ENCODE assay signal across 8 cellular contexts in genomic region chr12:77324416-77324762, GRCh38.
A peak's percentile ranks its signal among the peaks of the same experiment; 100 is the strongest.
DNase-seq lines count a peak whose midpoint lies in the region; ATAC-seq, FAIRE-seq and TF ChIP-seq lines count a peak whose summit lies in the region.

No MANE protein-coding gene starts in this region.

- POLR2A ChIA-PET in activated CD4-positive, alpha-beta memory T cell treated with anti-CD3 and anti-CD28 coated beads for 36 hours (lab: Charles Lee): no interaction called here
- POLR2A ChIA-PET in activated CD4-positive, alpha-beta memory T cell treated with anti-CD3 and anti-CD28 coated beads, Interleukin-2, amount 10 ng/mL, durations not matched to agents 7 days and 5 days (lab: Charles Lee): no interaction called here

- peak overlapping the region; percentile 48 for H3K4me3 ChIP-seq in bronchial epithelial cell (ENCODE audit: low read depth, low read length)
- peak overlapping the region; percentile 32 for H3K4me3 ChIP-seq in lung

- 1 to 2% methylated on average over 15 of the region's 15 CpGs for WGBS in lung, 2 donors

- H3K4me1 Mint-ChIP-seq in activated CD4-positive, alpha-beta memory T cell treated with anti-CD3 and anti-CD28 coated beads for 36 hours (ENCODE audit: low read depth): peaks cover 6% of the 10 kb centered on the region
- peaks cover 6% of the 10 kb centered on the region for H3K4me1 Mint-ChIP-seq in activated CD4-positive, alpha-beta memory T cell treated with anti-CD3 and anti-CD28 coated beads, Interleukin-2, amount 10 ng/mL, durations not matched to agents 7 days and 5 days
- H3K4me1 Mint-ChIP-seq in type B pancreatic cell (ENCODE audit: unreplicated experiment): no peaks in the 10 kb centered on the region
- peaks cover 6% of the 10 kb centered on the region for H3K4me1 Mint-ChIP-seq in activated T-helper 2 cell treated with anti-CD3 and anti-CD28 coated beads, Interferon-gamma antibody, Interleukin-2, Interleukin-4, amounts not matched to agents 10 μg/mL and 5 μg/mL and 100 μg/mL, durations not matched to agents 14 hours and 24 hours and 36 hours (ENCODE audit: low read depth)

- intact Hi-C loops in activated CD4-positive, alpha-beta memory T cell treated with anti-CD3 and anti-CD28 coated beads for 36 hours (cut with micrococcal nuclease): loop anchor here (10.0 kb wide), 1 partner anchor 260 kb away; the partner anchor contains the start of gene E2F7
- intact Hi-C loops in activated T-helper 2 cell treated with anti-CD3 and anti-CD28 coated beads, Interferon-gamma antibody, Interleukin-2, Interleukin-4, amounts not matched to agents 10 μg/mL and 5 μg/mL and 100 μg/mL, durations not matched to agents 14 hours and 24 hours and 36 hours (cut with micrococcal nuclease): loop anchor here (5.0 kb wide), 1 partner anchor 272 kb away; no protein-coding TSS in a partner anchor

- H3K27me3 ChIP-seq in bronchial epithelial cell (ENCODE audit: control insufficient read depth, insufficient read depth, low read length) (peaks cover 2% of the 10 kb centered on the region), lung (ENCODE audit: control insufficient read depth, insufficient read depth) (no peaks in the 10 kb centered on the region)

- no peaks in the 10 kb centered on the region for H3K36me3 ChIP-seq in bronchial epithelial cell (ENCODE audit: control insufficient read depth, insufficient read depth, low read length)
- no peaks in the 10 kb centered on the region for H3K36me3 ChIP-seq in lung (ENCODE audit: control insufficient read depth in 2 of 2, insufficient read depth in 2 of 2, low read length in 2 of 2)

- FAIRE-seq in bronchial epithelial cell (lab: Jason Lieb, UNC): no peak

- H3K9me3 ChIP-seq in lung (ENCODE audit: control insufficient read depth in 2 of 2, insufficient read depth in 1 of 2, low read length in 1 of 2): no peaks in the 10 kb centered on the region

- DNase-seq in activated CD4-positive, alpha-beta memory T cell treated with anti-CD3 and anti-CD28 coated beads for 36 hours: no peak
- no peak for DNase-seq in activated CD4-positive, alpha-beta memory T cell treated with anti-CD3 and anti-CD28 coated beads, Interleukin-2, amount 10 ng/mL, durations not matched to agents 7 days and 5 days
- DNase-seq in bronchial epithelial cell (ENCODE audit: low read depth) (no peak), lung (ENCODE audit: low spot score) (no peak), type B pancreatic cell (ENCODE audit: extremely low spot score, unreplicated experiment) (no peak), COLO829 (ENCODE audit: low spot score) (no peak)
- no peak for DNase-seq in activated T-helper 2 cell treated with anti-CD3 and anti-CD28 coated beads, Interferon-gamma antibody, Interleukin-2, Interleukin-4, amounts not matched to agents 10 μg/mL and 5 μg/mL and 100 μg/mL, durations not matched to agents 14 hours and 24 hours and 36 hours (ENCODE audit: low spot score)
- no peak for DNase-seq in activated naive CD4-positive, alpha-beta T cell treated with anti-CD3 and anti-CD28 coated beads, Interleukin-2, amount 50 U/mL, for 72 hours (ENCODE audit: low spot score in 2 of 2)

- peaks cover 0 to 1% of the 10 kb centered on the region in 2 donors for H3K4me1 ChIP-seq in lung (ENCODE audit: control insufficient read depth in 2 of 2, insufficient read depth in 2 of 2, low read length in 2 of 2)

- H3K36me3 Mint-ChIP-seq in activated CD4-positive, alpha-beta memory T cell treated with anti-CD3 and anti-CD28 coated beads for 36 hours: no peaks in the 10 kb centered on the region
- H3K36me3 Mint-ChIP-seq in activated CD4-positive, alpha-beta memory T cell treated with anti-CD3 and anti-CD28 coated beads, Interleukin-2, amount 10 ng/mL, durations not matched to agents 7 days and 5 days (ENCODE audit: low read depth): no peaks in the 10 kb centered on the region
- H3K36me3 Mint-ChIP-seq in type B pancreatic cell: no peaks in the 10 kb centered on the region
- no peaks in the 10 kb centered on the region for H3K36me3 Mint-ChIP-seq in activated T-helper 2 cell treated with anti-CD3 and anti-CD28 coated beads, Interferon-gamma antibody, Interleukin-2, Interleukin-4, amounts not matched to agents 10 μg/mL and 5 μg/mL and 100 μg/mL, durations not matched to agents 14 hours and 24 hours and 36 hours (ENCODE audit: low read depth)
- peaks cover 7 to 16% of the 10 kb centered on the region in 2 donors for H3K36me3 Mint-ChIP-seq in activated naive CD4-positive, alpha-beta T cell treated with anti-CD3 and anti-CD28 coated beads, Interleukin-2, amount 50 U/mL, for 72 hours

- no peaks in the 10 kb centered on the region for H3K9me3 Mint-ChIP-seq in activated CD4-positive, alpha-beta memory T cell treated with anti-CD3 and anti-CD28 coated beads for 36 hours
- no peaks in the 10 kb centered on the region for H3K9me3 Mint-ChIP-seq in activated CD4-positive, alpha-beta memory T cell treated with anti-CD3 and anti-CD28 coated beads, Interleukin-2, amount 10 ng/mL, durations not matched to agents 7 days and 5 days
- no peaks in the 10 kb centered on the region for H3K9me3 Mint-ChIP-seq in type B pancreatic cell
- H3K9me3 Mint-ChIP-seq in activated T-helper 2 cell treated with anti-CD3 and anti-CD28 coated beads, Interferon-gamma antibody, Interleukin-2, Interleukin-4, amounts not matched to agents 10 μg/mL and 5 μg/mL and 100 μg/mL, durations not matched to agents 14 hours and 24 hours and 36 hours: no peaks in the 10 kb centered on the region
- no peaks in the 10 kb centered on the region for H3K9me3 Mint-ChIP-seq in activated naive CD4-positive, alpha-beta T cell treated with anti-CD3 and anti-CD28 coated beads, Interleukin-2, amount 50 U/mL, for 72 hours

- no peak for ATAC-seq in lung (ENCODE audit: insufficient read depth, low FRiP score)
- ATAC-seq in activated naive CD4-positive, alpha-beta T cell treated with anti-CD3 and anti-CD28 coated beads, Interleukin-2, amount 50 U/mL, for 72 hours: no peak

- peak overlapping the region in 1 of 2 donors; percentile 42 for H3K27ac ChIP-seq in lung (ENCODE audit: low read depth in 1 of 2, low read length in 1 of 2)

- CTCF ChIA-PET in activated CD4-positive, alpha-beta memory T cell treated with anti-CD3 and anti-CD28 coated beads for 36 hours (lab: Charles Lee): interaction anchor here (1.0 kb wide), 1 partner anchor 9 kb away, joined by 3 read pairs; no protein-coding TSS in a partner anchor
- CTCF ChIA-PET in activated CD4-positive, alpha-beta memory T cell treated with anti-CD3 and anti-CD28 coated beads, Interleukin-2, amount 10 ng/mL, durations not matched to agents 7 days and 5 days (lab: Charles Lee): interaction anchor here (1.1 kb wide), 1 partner anchor 8 kb away, joined by 5 read pairs; no protein-coding TSS in a partner anchor

- H3K27me3 Mint-ChIP-seq in activated CD4-positive, alpha-beta memory T cell treated with anti-CD3 and anti-CD28 coated beads for 36 hours: peaks cover 43% of the 10 kb centered on the region
- H3K27me3 Mint-ChIP-seq in activated CD4-positive, alpha-beta memory T cell treated with anti-CD3 and anti-CD28 coated beads, Interleukin-2, amount 10 ng/mL, durations not matched to agents 7 days and 5 days: peaks cover 42% of the 10 kb centered on the region
- H3K27me3 Mint-ChIP-seq in type B pancreatic cell: peaks cover 56% of the 10 kb centered on the region
- peaks cover 47% of the 10 kb centered on the region for H3K27me3 Mint-ChIP-seq in activated T-helper 2 cell treated with anti-CD3 and anti-CD28 coated beads, Interferon-gamma antibody, Interleukin-2, Interleukin-4, amounts not matched to agents 10 μg/mL and 5 μg/mL and 100 μg/mL, durations not matched to agents 14 hours and 24 hours and 36 hours (ENCODE audit: low read depth)

- H3K27ac Mint-ChIP-seq in activated CD4-positive, alpha-beta memory T cell treated with anti-CD3 and anti-CD28 coated beads for 36 hours: no peak overlapping the region
- no peak overlapping the region for H3K27ac Mint-ChIP-seq in activated CD4-positive, alpha-beta memory T cell treated with anti-CD3 and anti-CD28 coated beads, Interleukin-2, amount 10 ng/mL, durations not matched to agents 7 days and 5 days
- no peak overlapping the region for H3K27ac Mint-ChIP-seq in type B pancreatic cell
- H3K27ac Mint-ChIP-seq in activated T-helper 2 cell treated with anti-CD3 and anti-CD28 coated beads, Interferon-gamma antibody, Interleukin-2, Interleukin-4, amounts not matched to agents 10 μg/mL and 5 μg/mL and 100 μg/mL, durations not matched to agents 14 hours and 24 hours and 36 hours: no peak overlapping the region
- no peak overlapping the region for H3K27ac Mint-ChIP-seq in activated naive CD4-positive, alpha-beta T cell treated with anti-CD3 and anti-CD28 coated beads, Interleukin-2, amount 50 U/mL, for 72 hours

- peak overlapping the region; percentile 11 for H3K4me3 Mint-ChIP-seq in activated CD4-positive, alpha-beta memory T cell treated with anti-CD3 and anti-CD28 coated beads for 36 hours
- H3K4me3 Mint-ChIP-seq in activated CD4-positive, alpha-beta memory T cell treated with anti-CD3 and anti-CD28 coated beads, Interleukin-2, amount 10 ng/mL, durations not matched to agents 7 days and 5 days: no peak overlapping the region
- H3K4me3 Mint-ChIP-seq in type B pancreatic cell: peak overlapping the region; percentile 80
- no peak overlapping the region for H3K4me3 Mint-ChIP-seq in activated T-helper 2 cell treated with anti-CD3 and anti-CD28 coated beads, Interferon-gamma antibody, Interleukin-2, Interleukin-4, amounts not matched to agents 10 μg/mL and 5 μg/mL and 100 μg/mL, durations not matched to agents 14 hours and 24 hours and 36 hours (ENCODE audit: low read depth)

- no peak for TF ChIP-seq CTCF in bronchial epithelial cell (IDR thresholded peaks at IDR 0.05; ENCODE audit: insufficient read depth, low read length, severe bottlenecking)
- no peak for TF ChIP-seq CTCF in lung (IDR thresholded peaks at IDR 0.05; ENCODE audit: control extremely low read depth, extremely low read depth)
- TF ChIP-seq CTCF in type B pancreatic cell (conservative IDR thresholded peaks at IDR 0.05): no peak

Comparison
In these comparisons a context has a peak if more than half of its experiments do, and no peak if none do; other contexts are left out.
1. H3K4me3 Mint-ChIP-seq: peak in activated CD4-positive, alpha-beta memory T cell treated with anti-CD3 and anti-CD28 coated beads for 36 hours (single experiment) and type B pancreatic cell (single experiment); none in activated CD4-positive, alpha-beta memory T cell treated with anti-CD3 and anti-CD28 coated beads, Interleukin-2, amount 10 ng/mL, durations not matched to agents 7 days and 5 days (single experiment) and activated T-helper 2 cell treated with anti-CD3 and anti-CD28 coated beads, Interferon-gamma antibody, Interleukin-2, Interleukin-4, amounts not matched to agents 10 μg/mL and 5 μg/mL and 100 μg/mL, durations not matched to agents 14 hours and 24 hours and 36 hours (single experiment).